ENCODE assay signal across 19 cellular contexts in genomic region chr16:77790964-77791363, GRCh38. TPM values are rescaled to one million over a fixed set of nuclear protein-coding genes. Genes with fewer than 3 reads are reported as not detected.
DNase-seq lines count a peak whose midpoint lies in the region; ATAC-seq and TF ChIP-seq lines count a peak whose summit lies in the region.
"Had no signal": no experiment of that assay in that cellular context is flagged by ENCODE, and none has a peak within 500 bp of the region (broad histone marks: within the 10 kb centered on the region; RNA-seq: fewer than 3 reads in every experiment).

No MANE protein-coding gene starts in this region.

- no peak for DNase-seq in GM23338 (ENCODE audit: low spot score)
- peak; percentile 46 for DNase-seq in RPMI7951 (ENCODE audit: low read depth)
- peak; percentile 65 for DNase-seq in mucosa of gallbladder (ENCODE audit: low spot score)
- no peak for DNase-seq in left colon
- no peak for DNase-seq in occipital lobe (lab: John Stamatoyannopoulos, UW)
- DNase-seq: COR-L47, DMS53, GM23248, NCI-H1105, NCI-H1694, NCI-H226, NCI-H524 treated with DMSO at 0.1 percent for 48 hours, SHP77 treated with DMSO at 0.1 percent for 48 hours had no signal

- no peak for TF ChIP-seq CTCF in GM23338 (conservative IDR thresholded peaks at IDR 0.05; ENCODE audit: low read depth in 2 of 2)

- H3K27me3 ChIP-seq in GM23338 (ENCODE audit: insufficient read depth) (peaks cover 40% of the 10 kb centered on the region), endocrine pancreas (ENCODE audit: control insufficient read depth, insufficient read depth, low read length) (no peaks in the 10 kb centered on the region)

- H3K4me1 ChIP-seq in GM23338 (ENCODE audit: insufficient read depth) (peaks cover 14% of the 10 kb centered on the region), endocrine pancreas (ENCODE audit: control insufficient read depth, insufficient read depth, low read length) (peaks cover 6% of the 10 kb centered on the region)

- H3K36me3 Mint-ChIP-seq in GM23338 (ENCODE audit: low read depth): no peaks in the 10 kb centered on the region
- H3K36me3 Mint-ChIP-seq: IgD-negative memory B cell had no signal

- H3K27ac Mint-ChIP-seq in GM23338: no peak overlapping the region
- H3K27ac Mint-ChIP-seq: IgD-negative memory B cell had no signal

- peaks cover 7% of the 10 kb centered on the region for H4K20me1 ChIP-seq in GM23338 (replicated peaks; ENCODE audit: insufficient read depth)

- H3K79me2 ChIP-seq in GM23338 (replicated peaks; ENCODE audit: insufficient read depth): peaks cover 51% of the 10 kb centered on the region

- H3K9me3 ChIP-seq in endocrine pancreas (ENCODE audit: control insufficient read depth, low read length): no peaks in the 10 kb centered on the region

- H3K4me3 Mint-ChIP-seq in GM23338: peak overlapping the region; percentile 8; the same call in 1 of the 3 replicates
- H3K4me3 Mint-ChIP-seq: IgD-negative memory B cell had no signal

- H3K4me3 ChIP-seq in GM23338: no peak overlapping the region
- H3K4me3 ChIP-seq in endocrine pancreas (ENCODE audit: control insufficient read depth, insufficient read depth, low read length): peak overlapping the region; percentile 66
- H3K4me3 ChIP-seq: GM12878, GM23248 had no signal

- no peak overlapping the region for H3K4me2 ChIP-seq in GM23338

- H3K9me3 Mint-ChIP-seq in GM23338: no peaks in the 10 kb centered on the region

- H3K4me1 Mint-ChIP-seq in GM23338: peaks cover 20% of the 10 kb centered on the region

- intact Hi-C loops in left colon (cut with DNase I, micrococcal nuclease): no loop called here

- H3K9me2 ChIP-seq in GM23338 (ENCODE audit: insufficient read depth): 0 out of 2 replicates have a peak, but pooled peaks cover 3% of the 10 kb centered on the region

- H2AFZ ChIP-seq in GM23338: no peak overlapping the region
- H2AFZ ChIP-seq: GM23248 had no signal

- peaks cover 24% of the 10 kb centered on the region for H3K27me3 Mint-ChIP-seq in GM23338 (ENCODE audit: insufficient read depth, low read depth, poor library complexity)

- no peak overlapping the region for H3K27ac ChIP-seq in GM23338 (ENCODE audit: low read depth)
- H3K27ac ChIP-seq: GM23248 had no signal

- H3K36me3 ChIP-seq in GM23338 (ENCODE audit: insufficient read depth) (no peaks in the 10 kb centered on the region), endocrine pancreas (ENCODE audit: control insufficient read depth, insufficient read depth, low read length) (no peaks in the 10 kb centered on the region)

- no peak for ATAC-seq in GM23338
- no peak for ATAC-seq in left colon
- ATAC-seq in HG02885 (IDR thresholded peaks at IDR 0.05; ENCODE audit: poor library complexity, unreplicated experiment): no peak
- ATAC-seq: GM12878, HCT116 had no signal

- H3F3A ChIP-seq in GM23338 (replicated peaks; ENCODE audit: low read depth): no peaks in the 10 kb centered on the region

- H3K9ac ChIP-seq in endocrine pancreas (ENCODE audit: control insufficient read depth, insufficient read depth, low read length): no peak overlapping the region
- H3K9ac ChIP-seq: GM23248 had no signal

TF ChIP-seq in GM23338, 12 proteins besides CTCF, POLR2A, EP300 and RAD21:
- no peak for TF ChIP-seq ETS1 (IDR thresholded peaks at IDR 0.05)
- TF ChIP-seq NANOG (IDR thresholded peaks at IDR 0.05; ENCODE audit: borderline replicate concordance): no peak
- TF ChIP-seq ZNF114 (CRISPR knock-in tag; IDR thresholded peaks at IDR 0.05): no peak
- TF ChIP-seq EZH2phosphoT487 (IDR thresholded peaks at IDR 0.05; ENCODE audit: unreplicated experiment): no peak
- TF ChIP-seq, protein P1, sequence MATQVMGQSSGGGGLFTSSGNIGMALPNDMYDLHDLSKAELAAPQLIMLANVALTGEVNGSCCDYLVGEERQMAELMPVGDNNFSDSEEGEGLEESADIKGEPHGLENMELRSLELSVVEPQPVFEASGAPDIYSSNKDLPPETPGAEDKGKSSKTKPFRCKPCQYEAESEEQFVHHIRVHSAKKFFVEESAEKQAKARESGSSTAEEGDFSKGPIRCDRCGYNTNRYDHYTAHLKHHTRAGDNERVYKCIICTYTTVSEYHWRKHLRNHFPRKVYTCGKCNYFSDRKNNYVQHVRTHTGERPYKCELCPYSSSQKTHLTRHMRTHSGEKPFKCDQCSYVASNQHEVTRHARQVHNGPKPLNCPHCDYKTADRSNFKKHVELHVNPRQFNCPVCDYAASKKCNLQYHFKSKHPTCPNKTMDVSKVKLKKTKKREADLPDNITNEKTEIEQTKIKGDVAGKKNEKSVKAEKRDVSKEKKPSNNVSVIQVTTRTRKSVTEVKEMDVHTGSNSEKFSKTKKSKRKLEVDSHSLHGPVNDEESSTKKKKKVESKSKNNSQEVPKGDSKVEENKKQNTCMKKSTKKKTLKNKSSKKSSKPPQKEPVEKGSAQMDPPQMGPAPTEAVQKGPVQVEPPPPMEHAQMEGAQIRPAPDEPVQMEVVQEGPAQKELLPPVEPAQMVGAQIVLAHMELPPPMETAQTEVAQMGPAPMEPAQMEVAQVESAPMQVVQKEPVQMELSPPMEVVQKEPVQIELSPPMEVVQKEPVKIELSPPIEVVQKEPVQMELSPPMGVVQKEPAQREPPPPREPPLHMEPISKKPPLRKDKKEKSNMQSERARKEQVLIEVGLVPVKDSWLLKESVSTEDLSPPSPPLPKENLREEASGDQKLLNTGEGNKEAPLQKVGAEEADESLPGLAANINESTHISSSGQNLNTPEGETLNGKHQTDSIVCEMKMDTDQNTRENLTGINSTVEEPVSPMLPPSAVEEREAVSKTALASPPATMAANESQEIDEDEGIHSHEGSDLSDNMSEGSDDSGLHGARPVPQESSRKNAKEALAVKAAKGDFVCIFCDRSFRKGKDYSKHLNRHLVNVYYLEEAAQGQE (IDR thresholded peaks at IDR 0.05; ENCODE audit: unreplicated experiment): no peak
- no peak for TF ChIP-seq STAT1 (IDR thresholded peaks at IDR 0.05; ENCODE audit: unreplicated experiment)

RNA-seq across cellular contexts. Expression of gene VAT1L, which starts 2.6 kb away (rescaled TPM):
- 22.0 and 24.4 TPM in 2 replicates for total RNA-seq in GM23338 (2014; rRNA removed; shearing (Covaris generic))
- polyA plus RNA-seq in GM23338 (2016; fragmentation: Nextera tagmentation; extraction: Ambion mirVana): 8.2 and 11.0 TPM in 2 replicates
- total RNA-seq in RPMI7951 (2014; rRNA removed; shearing (Covaris generic)): 53.7 and 62.0 TPM in 2 replicates
- total RNA-seq in mucosa of gallbladder (12.2 TPM), left colon (1 to 10 TPM in 1 of 2 donors, under 1 TPM in 1; 0.73 to 1.6 TPM), occipital lobe (13.4 TPM)
- total RNA-seq: LHCN-M2 had no signal
- polyA plus RNA-seq: IgD-negative memory B cell had no signal

Comparison
In these comparisons a context has a peak if more than half of its experiments do, and no peak if none do; other contexts are left out.
1. DNase-seq: peak in RPMI7951 (single experiment) and mucosa of gallbladder (single experiment); none in GM23338 (single experiment), left colon (0 of 2) and occipital lobe (single experiment).